ENCODE assay signal across 1 cellular context in the genomic region with DNA sequence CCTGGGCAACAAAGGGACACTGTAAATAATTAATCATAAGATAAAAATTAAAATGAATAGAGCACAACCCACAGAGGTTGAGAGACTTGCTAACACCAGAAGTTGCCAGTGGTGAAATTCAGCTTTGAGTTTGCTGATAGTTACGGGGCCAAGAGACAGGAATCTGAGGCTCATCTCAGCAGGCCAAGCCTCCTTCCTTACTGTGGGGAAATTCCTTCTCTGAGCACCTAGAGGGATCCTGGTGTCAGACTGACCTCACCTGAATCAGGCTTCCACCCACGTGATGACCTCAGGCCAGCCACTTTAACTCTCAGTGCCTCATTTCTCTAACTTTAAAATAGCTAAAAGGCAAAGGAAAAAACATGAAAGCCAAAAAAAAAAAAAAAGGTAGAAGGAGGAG.
TF ChIP-seq lines count a peak whose summit lies in the region.

No MANE protein-coding gene starts in this region.

TF ChIP-seq in A549, 52 proteins besides CTCF, POLR2A, EP300 and RAD21 (continued from another document):
- TF ChIP-seq, protein P1, sequence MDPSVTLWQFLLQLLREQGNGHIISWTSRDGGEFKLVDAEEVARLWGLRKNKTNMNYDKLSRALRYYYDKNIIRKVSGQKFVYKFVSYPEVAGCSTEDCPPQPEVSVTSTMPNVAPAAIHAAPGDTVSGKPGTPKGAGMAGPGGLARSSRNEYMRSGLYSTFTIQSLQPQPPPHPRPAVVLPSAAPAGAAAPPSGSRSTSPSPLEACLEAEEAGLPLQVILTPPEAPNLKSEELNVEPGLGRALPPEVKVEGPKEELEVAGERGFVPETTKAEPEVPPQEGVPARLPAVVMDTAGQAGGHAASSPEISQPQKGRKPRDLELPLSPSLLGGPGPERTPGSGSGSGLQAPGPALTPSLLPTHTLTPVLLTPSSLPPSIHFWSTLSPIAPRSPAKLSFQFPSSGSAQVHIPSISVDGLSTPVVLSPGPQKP (IDR thresholded peaks at IDR 0.05; ENCODE audit: low read depth, low read length), result no peak
- TF ChIP-seq GATA3 (IDR thresholded peaks at IDR 0.05; ENCODE audit: borderline replicate concordance) (no peak), PHF8 (IDR thresholded peaks at IDR 0.05; ENCODE audit: borderline replicate concordance, low read depth) (no peak), SREBF2 (IDR thresholded peaks at IDR 0.05) (no peak), CBX8 (IDR thresholded peaks at IDR 0.05) (no peak), FOXS1 (CRISPR knock-in tag; IDR thresholded peaks at IDR 0.05) (no peak), ZNF302 (CRISPR knock-in tag; IDR thresholded peaks at IDR 0.05) (no peak), ATOH8 (CRISPR knock-in tag; IDR thresholded peaks at IDR 0.05; ENCODE audit: low read depth) (no peak), CEBPB (IDR thresholded peaks at IDR 0.05) (no peak), MYC (IDR thresholded peaks at IDR 0.05; ENCODE audit: borderline replicate concordance, low read length) (no peak), KDM1A (IDR thresholded peaks at IDR 0.05; ENCODE audit: low read depth) (no peak), HES2 (IDR thresholded peaks at IDR 0.05) (no peak)
